ENCODE assay signal across 26 cellular contexts in genomic region chr15:73017987-73018386, GRCh38.
"Had no signal": no experiment of that assay in that cellular context is flagged by ENCODE, and none has a peak within 500 bp of the region (broad histone marks: within the 10 kb centered on the region; RNA-seq: fewer than 3 reads in every experiment).

No MANE protein-coding gene starts in this region.

- H3K9ac ChIP-seq: KMS-11 had no signal

- DNase-seq: activated B cell treated with CpG ODN at 0.5 μM for 24 hours; activated CD4-positive, alpha-beta T cell treated with anti-CD3 and anti-CD28 coated beads for 1 hour; activated CD4-positive, alpha-beta T cell treated with anti-CD3 and anti-CD28 coated beads, Interleukin-2, amount 10 ng/mL, durations not matched to agents 24 days and 14 days; activated CD4-positive, alpha-beta T cell treated with anti-CD3 and anti-CD28 coated beads, Interleukin-2, amount 50 U/mL, for 48 hours; activated CD8-positive, alpha-beta memory T cell treated with anti-CD3 and anti-CD28 coated beads, Interleukin-2, amount 10 ng/mL, durations not matched to agents 7 days and 5 days; activated effector memory CD4-positive, alpha-beta T cell treated with Interleukin-2 at 50 U/mL for 16 hours; activated naive CD4-positive, alpha-beta T cell treated with Interleukin-2 at 50 U/mL for 16 hours; activated naive CD8-positive, alpha-beta T cell treated with anti-CD3 and anti-CD28 coated beads, Interleukin-2, amount 50 U/mL, for 24 hours; activated T-cell treated with anti-CD3 and anti-CD28 coated beads, Interleukin-2, amount 50 U/mL, for 24 hours; amniotic stem cell; body of pancreas; central memory CD4-positive, alpha-beta T cell; NCI-H1092; NCI-H1436; NCI-H1694 treated with DMSO at 0.1 percent for 48 hours; NCI-H2029 treated with DMSO at 0.1 percent for 48 hours; NCI-H2171; NCI-H226; NCI-H526 treated with DMSO at 0.1 percent for 48 hours; T-cell; T-helper 2 cell; T1000 had no signal

- H3K36me3 ChIP-seq: ascending aorta had no signal

- H3K9me3 ChIP-seq: ascending aorta, body of pancreas had no signal

- ATAC-seq: activated CD8-positive, alpha-beta memory T cell treated with anti-CD3 and anti-CD28 coated beads, Interleukin-2, amount 10 ng/mL, durations not matched to agents 7 days and 5 days; activated naive CD4-positive, alpha-beta T cell treated with anti-CD3 and anti-CD28 coated beads, Interleukin-2, amount 50 U/mL, for 72 hours; activated naive CD8-positive, alpha-beta T cell treated with anti-CD3 and anti-CD28 coated beads, Interleukin-2, amount 50 U/mL, for 24 hours; body of pancreas; T-cell had no signal

- H3K4me2 ChIP-seq: KMS-11 had no signal

- H3K27me3 ChIP-seq: ascending aorta, body of pancreas had no signal

- H3K4me3 ChIP-seq: ascending aorta, body of pancreas, SK-N-MC had no signal

- H3K27ac ChIP-seq: ascending aorta, body of pancreas, KMS-11, SK-N-MC had no signal

- H3K4me1 ChIP-seq: ascending aorta, body of pancreas had no signal
